In genomic region chr9:129836342-129837007, GRCh38 we compare ENCODE assay signal across 8 cellular contexts. TPM values are rescaled to one million over a fixed set of nuclear protein-coding genes. Genes with fewer than 3 reads are reported as not detected.
DNase-seq lines count a peak whose midpoint lies in the region; ATAC-seq and TF ChIP-seq lines count a peak whose summit lies in the region.

No MANE protein-coding gene starts in this region.

- no peaks in the 10 kb centered on the region for H3K9me3 ChIP-seq in MG63

- no peak for ATAC-seq in left colon
- ATAC-seq in GM18858 (IDR thresholded peaks at IDR 0.05; ENCODE audit: unreplicated experiment), result no peak

- H3K36me3 ChIP-seq in MG63, result peaks cover 17% of the 10 kb centered on the region

- no peak for TF ChIP-seq CTCF in AG10803 (conservative IDR thresholded peaks at IDR 0.05; ENCODE audit: low read length)

- no peak for DNase-seq in AG10803 (ENCODE audit: low read depth)
- DNase-seq in MG63, result no peak
- peak; percentile 64 for DNase-seq in activated naive CD4-positive, alpha-beta T cell treated with anti-CD3 and anti-CD28 coated beads, Interleukin-2, amount 10 ng/mL, durations not matched to agents 7 days and 5 days
- DNase-seq in left colon, result peak; percentile 36 to 54
- peak; percentile 38 for DNase-seq in stimulated activated naive CD4-positive, alpha-beta T cell treated with Interleukin-2 at 50 U/mL for 16 hours (lab: John Stamatoyannopoulos, UW)
- DNase-seq in AG08396 (ENCODE audit: low spot score), result no peak
- no peak for DNase-seq in DMS79 (lab: John Stamatoyannopoulos, UW)

- peak overlapping the region; percentile 96 for H3K4me3 Mint-ChIP-seq in activated naive CD4-positive, alpha-beta T cell treated with anti-CD3 and anti-CD28 coated beads, Interleukin-2, amount 10 ng/mL, durations not matched to agents 7 days and 5 days

- H3K27me3 Mint-ChIP-seq in activated naive CD4-positive, alpha-beta T cell treated with anti-CD3 and anti-CD28 coated beads, Interleukin-2, amount 10 ng/mL, durations not matched to agents 7 days and 5 days, result no peaks in the 10 kb centered on the region

- H3K27me3 ChIP-seq in MG63, result no peaks in the 10 kb centered on the region

- H3K4me3 ChIP-seq in AG10803 (ENCODE audit: low read length) (peak overlapping the region; percentile 75), MG63 (peak overlapping the region; percentile 77)

- H3K4me1 Mint-ChIP-seq in activated naive CD4-positive, alpha-beta T cell treated with anti-CD3 and anti-CD28 coated beads, Interleukin-2, amount 10 ng/mL, durations not matched to agents 7 days and 5 days, result peaks cover 70% of the 10 kb centered on the region

- CTCF ChIA-PET in activated naive CD4-positive, alpha-beta T cell treated with anti-CD3 and anti-CD28 coated beads, Interleukin-2, amount 10 ng/mL, durations not matched to agents 7 days and 5 days (lab: Charles Lee), result interaction anchor here (0.6 to 0.9 kb wide), 3 partner anchors 15 to 192 kb away, joined by 3 to 4 read pairs (median 3); no protein-coding TSS in a partner anchor

- intact Hi-C loops in left colon (cut with DNase I, micrococcal nuclease), result no loop called here

- H3K27ac Mint-ChIP-seq in activated naive CD4-positive, alpha-beta T cell treated with anti-CD3 and anti-CD28 coated beads, Interleukin-2, amount 10 ng/mL, durations not matched to agents 7 days and 5 days, result peak overlapping the region; percentile 92

- H3K36me3 Mint-ChIP-seq in activated naive CD4-positive, alpha-beta T cell treated with anti-CD3 and anti-CD28 coated beads, Interleukin-2, amount 10 ng/mL, durations not matched to agents 7 days and 5 days, result peaks cover 40% of the 10 kb centered on the region

- H3K9me3 Mint-ChIP-seq in activated naive CD4-positive, alpha-beta T cell treated with anti-CD3 and anti-CD28 coated beads, Interleukin-2, amount 10 ng/mL, durations not matched to agents 7 days and 5 days, result no peaks in the 10 kb centered on the region

RNA-seq across cellular contexts. Expression of gene USP20, which starts 1.2 kb away (rescaled TPM):
- 6.2 and 10.2 TPM in 2 replicates for total RNA-seq in MG63 (2014; rRNA removed; shearing (Covaris generic); ENCODE audit: low replicate concordance)
- 10 to 100 TPM; 16.0 to 21.9 TPM for total RNA-seq in left colon

RNA-seq across cellular contexts. Expression of gene C9orf78, which starts 1.4 kb away (rescaled TPM):
- 48.7 and 116 TPM in 2 replicates for total RNA-seq in MG63 (2014; rRNA removed; shearing (Covaris generic); ENCODE audit: low replicate concordance)
- 10 to 100 TPM; 34.6 to 41.3 TPM for total RNA-seq in left colon

RNA-seq across cellular contexts. Expression of gene TOR1A, which starts 12.5 kb away (rescaled TPM):
- 30.1 and 32.1 TPM in 2 replicates for total RNA-seq in MG63 (2014; rRNA removed; shearing (Covaris generic); ENCODE audit: low replicate concordance)
- 10 to 100 TPM; 30.7 to 36.9 TPM for total RNA-seq in left colon

RNA-seq across cellular contexts. Expression of gene TOR1B, which starts 33.5 kb away (rescaled TPM):
- 31.8 and 43.6 TPM in 2 replicates for total RNA-seq in MG63 (2014; rRNA removed; shearing (Covaris generic); ENCODE audit: low replicate concordance)
- total RNA-seq in left colon, result 10 to 100 TPM; 41.7 to 50.7 TPM

Comparison
In these comparisons a context has a peak if more than half of its experiments do, and no peak if none do; other contexts are left out.
1. DNase-seq: peak in activated naive CD4-positive, alpha-beta T cell treated with anti-CD3 and anti-CD28 coated beads, Interleukin-2, amount 10 ng/mL, durations not matched to agents 7 days and 5 days (single experiment), left colon (2 of 2) and stimulated activated naive CD4-positive, alpha-beta T cell treated with Interleukin-2 at 50 U/mL for 16 hours (single experiment); none in AG10803 (single experiment), MG63 (single experiment), AG08396 (single experiment) and DMS79 (single experiment).